8 cellular contexts compared by ENCODE assay signal in the genomic region with DNA sequence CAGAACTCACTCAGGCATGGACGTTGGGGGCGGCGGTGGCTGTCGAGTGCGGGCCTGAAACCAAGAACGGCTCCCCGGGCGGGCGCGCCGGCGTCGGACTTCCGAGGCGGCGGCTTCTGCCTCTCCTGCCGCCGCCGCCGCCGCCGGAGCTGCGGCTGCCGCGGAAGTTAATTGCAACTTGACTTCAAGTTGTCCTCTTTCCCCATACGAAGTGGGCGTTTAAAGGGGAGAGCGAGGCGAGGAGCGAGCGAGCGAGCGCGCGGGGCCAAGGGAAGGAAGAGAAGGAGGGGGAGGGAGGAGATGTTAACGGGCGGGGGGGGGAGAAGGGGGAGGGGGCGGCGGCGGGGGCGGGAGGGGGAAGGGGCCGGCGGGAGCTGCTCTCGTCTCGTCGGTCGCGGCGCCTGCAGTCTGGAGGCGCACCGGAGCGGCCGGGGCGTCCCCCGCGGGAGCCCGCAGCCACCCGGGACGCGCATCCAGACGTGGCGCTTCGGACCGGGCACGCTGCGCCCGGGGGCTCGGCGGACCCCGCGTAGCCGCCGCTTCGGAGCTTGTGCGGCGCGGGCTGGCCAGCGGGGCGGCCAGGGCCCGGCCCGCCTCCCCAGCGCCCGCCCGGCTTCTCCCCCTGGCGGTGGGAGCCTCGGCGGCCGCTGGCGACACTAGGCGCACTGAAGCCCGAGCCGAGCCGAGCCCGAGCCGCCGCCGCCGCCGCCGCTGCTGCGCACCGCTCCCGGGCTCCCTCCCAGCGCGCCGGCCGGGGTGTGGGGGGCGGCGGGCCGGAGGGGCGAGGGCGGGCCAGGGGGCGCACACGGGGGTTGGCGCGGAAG. TPM values are rescaled to one million over a fixed set of nuclear protein-coding genes. Genes with fewer than 3 reads are reported as not detected.
DNase-seq lines count a peak whose midpoint lies in the region; ATAC-seq lines count a peak whose summit lies in the region.

No MANE protein-coding gene starts in this region.

- H3K27me3 ChIP-seq in endocrine pancreas (ENCODE audit: control insufficient read depth, insufficient read depth, low read length), result no peaks in the 10 kb centered on the region

- ATAC-seq in HG02938 (IDR thresholded peaks at IDR 0.05; ENCODE audit: unreplicated experiment), result peak; percentile 71
- peak; percentile 79 for ATAC-seq in activated CD8-positive, alpha-beta T cell treated with anti-CD3 and anti-CD28 coated beads, Interleukin-2, amount 10 ng/mL, durations not matched to agents 7 days and 5 days
- ATAC-seq in stimulated activated effector memory CD8-positive, alpha-beta T cell treated with anti-CD3 and anti-CD28 coated beads, Interleukin-12 subunit alpha, Interleukin-12 subunit beta, amount 100 ng/mL, for 72 hours, result peak; percentile 85

- DNase-seq in NCI-H82 (lab: John Stamatoyannopoulos, UW) (peak; percentile 65), NCI-H82 treated with DMSO at 0.1 percent for 48 hours (lab: John Stamatoyannopoulos, UW; ENCODE audit: unreplicated experiment) (no peak), NCI-H510A (lab: John Stamatoyannopoulos, UW) (peak; percentile 33), mucosa of gallbladder (ENCODE audit: low spot score) (peak; percentile 52)
- DNase-seq in activated CD8-positive, alpha-beta T cell treated with anti-CD3 and anti-CD28 coated beads, Interleukin-2, amount 10 ng/mL, durations not matched to agents 7 days and 5 days, result peak; percentile 87
- peak; percentile 74 to 86 for DNase-seq in stimulated activated effector memory CD8-positive, alpha-beta T cell treated with anti-CD3 and anti-CD28 coated beads, Interleukin-12 subunit alpha, Interleukin-12 subunit beta, amount 100 ng/mL, for 72 hours (ENCODE audit: low spot score in 2 of 2)

- H3K4me1 ChIP-seq in endocrine pancreas (ENCODE audit: control insufficient read depth, insufficient read depth, low read length), result peaks cover 23% of the 10 kb centered on the region

- H3K27me3 Mint-ChIP-seq in activated CD8-positive, alpha-beta T cell treated with anti-CD3 and anti-CD28 coated beads, Interleukin-2, amount 10 ng/mL, durations not matched to agents 7 days and 5 days (ENCODE audit: low read depth), result no peaks in the 10 kb centered on the region

- CTCF ChIA-PET in activated CD8-positive, alpha-beta T cell treated with anti-CD3 and anti-CD28 coated beads, Interleukin-2, amount 10 ng/mL, durations not matched to agents 7 days and 5 days (lab: Charles Lee), result interaction anchor here (0.7 to 5.4 kb wide), 10 partner anchors 8 to 314 kb away, joined by 3 to 43 read pairs (median 4); no protein-coding TSS in a partner anchor

- H3K36me3 Mint-ChIP-seq in activated CD8-positive, alpha-beta T cell treated with anti-CD3 and anti-CD28 coated beads, Interleukin-2, amount 10 ng/mL, durations not matched to agents 7 days and 5 days (ENCODE audit: low read depth), result peaks cover 79% of the 10 kb centered on the region
- peaks cover 96% of the 10 kb centered on the region for H3K36me3 Mint-ChIP-seq in stimulated activated effector memory CD8-positive, alpha-beta T cell treated with anti-CD3 and anti-CD28 coated beads, Interleukin-12 subunit alpha, Interleukin-12 subunit beta, amount 100 ng/mL, for 72 hours

- peaks cover 9% of the 10 kb centered on the region for H3K9me3 Mint-ChIP-seq in activated CD8-positive, alpha-beta T cell treated with anti-CD3 and anti-CD28 coated beads, Interleukin-2, amount 10 ng/mL, durations not matched to agents 7 days and 5 days (ENCODE audit: insufficient read depth)
- peaks cover 4% of the 10 kb centered on the region for H3K9me3 Mint-ChIP-seq in stimulated activated effector memory CD8-positive, alpha-beta T cell treated with anti-CD3 and anti-CD28 coated beads, Interleukin-12 subunit alpha, Interleukin-12 subunit beta, amount 100 ng/mL, for 72 hours

- peak overlapping the region; percentile 58 for H3K4me3 ChIP-seq in endocrine pancreas (ENCODE audit: control insufficient read depth, insufficient read depth, low read length)

- H3K36me3 ChIP-seq in endocrine pancreas (ENCODE audit: control insufficient read depth, insufficient read depth, low read length), result no peaks in the 10 kb centered on the region

- peak overlapping the region; percentile 65 for H3K9ac ChIP-seq in endocrine pancreas (ENCODE audit: control insufficient read depth, insufficient read depth, low read length)

- peak overlapping the region; percentile 98 for H3K27ac Mint-ChIP-seq in activated CD8-positive, alpha-beta T cell treated with anti-CD3 and anti-CD28 coated beads, Interleukin-2, amount 10 ng/mL, durations not matched to agents 7 days and 5 days
- H3K27ac Mint-ChIP-seq in stimulated activated effector memory CD8-positive, alpha-beta T cell treated with anti-CD3 and anti-CD28 coated beads, Interleukin-12 subunit alpha, Interleukin-12 subunit beta, amount 100 ng/mL, for 72 hours, result peak overlapping the region; percentile 98

- H3K4me3 Mint-ChIP-seq in activated CD8-positive, alpha-beta T cell treated with anti-CD3 and anti-CD28 coated beads, Interleukin-2, amount 10 ng/mL, durations not matched to agents 7 days and 5 days, result peak overlapping the region; percentile 93
- H3K4me3 Mint-ChIP-seq in stimulated activated effector memory CD8-positive, alpha-beta T cell treated with anti-CD3 and anti-CD28 coated beads, Interleukin-12 subunit alpha, Interleukin-12 subunit beta, amount 100 ng/mL, for 72 hours, result peak overlapping the region; percentile 97

- H3K4me1 Mint-ChIP-seq in activated CD8-positive, alpha-beta T cell treated with anti-CD3 and anti-CD28 coated beads, Interleukin-2, amount 10 ng/mL, durations not matched to agents 7 days and 5 days (ENCODE audit: low read depth), result peaks cover 45% of the 10 kb centered on the region
- H3K4me1 Mint-ChIP-seq in stimulated activated effector memory CD8-positive, alpha-beta T cell treated with anti-CD3 and anti-CD28 coated beads, Interleukin-12 subunit alpha, Interleukin-12 subunit beta, amount 100 ng/mL, for 72 hours, result peaks cover 42% of the 10 kb centered on the region

- H3K9me3 ChIP-seq in endocrine pancreas (ENCODE audit: control insufficient read depth, low read length), result peaks cover 2% of the 10 kb centered on the region

- POLR2A ChIA-PET in activated CD8-positive, alpha-beta T cell treated with anti-CD3 and anti-CD28 coated beads, Interleukin-2, amount 10 ng/mL, durations not matched to agents 7 days and 5 days (lab: Charles Lee), result interaction anchor here (0.6 to 7.2 kb wide), 25 partner anchors 12 to 702 kb away, joined by 3 to 106 read pairs (median 5); a partner anchor contains a TSS

RNA-seq across cellular contexts. Expression of a gene that starts 19.7 kb away (rescaled TPM):
- total RNA-seq in activated CD8-positive, alpha-beta T cell treated with anti-CD3 and anti-CD28 coated beads, Interleukin-2, amount 10 ng/mL, durations not matched to agents 7 days and 5 days, result 100 to 1,000 TPM; 268 to 273 TPM
- total RNA-seq in mucosa of gallbladder, result 39.9 TPM
